Comparison of ENCODE assay signal across 22 cellular contexts in the genomic region with DNA sequence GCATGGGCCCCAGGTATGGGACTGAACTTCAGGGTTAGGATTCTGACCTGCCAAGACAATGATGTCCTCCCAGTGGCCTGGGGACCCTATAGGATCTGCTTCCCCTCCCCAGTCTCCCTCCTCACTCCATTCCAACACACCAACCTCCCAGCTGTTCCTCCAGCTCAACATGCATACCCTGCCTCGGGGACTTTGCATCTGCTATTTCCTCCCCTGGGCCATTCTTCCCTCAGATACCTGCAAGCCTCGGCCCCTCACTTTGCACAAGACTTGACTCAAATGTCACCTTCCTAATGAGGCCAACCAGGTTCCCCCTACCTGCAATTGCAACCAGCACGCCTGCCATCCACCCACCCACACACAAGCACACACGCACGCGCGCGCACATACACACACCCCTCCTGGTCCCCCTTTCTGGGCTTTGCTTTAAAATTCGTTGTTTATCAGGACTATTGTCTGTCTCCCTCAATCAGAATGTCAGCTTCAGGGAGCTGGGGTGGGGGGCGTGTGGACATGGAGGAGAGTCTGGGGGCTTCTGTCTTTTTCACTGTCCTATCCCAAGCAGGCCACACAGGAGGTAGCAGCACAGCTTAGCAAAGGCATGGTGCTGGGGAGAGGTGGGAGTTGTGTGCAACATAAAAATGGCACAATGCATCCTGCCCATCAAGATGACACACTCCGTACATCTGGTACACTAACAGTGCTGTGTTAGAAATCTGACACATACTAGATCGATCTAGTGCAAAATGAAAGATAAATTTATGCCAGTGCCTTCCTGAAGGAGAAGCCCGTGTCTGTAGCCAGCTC. TPM values are rescaled to one million over a fixed set of nuclear protein-coding genes. Genes with fewer than 3 reads are reported as not detected.
DNase-seq lines count a peak whose midpoint lies in the region; ATAC-seq and TF ChIP-seq lines count a peak whose summit lies in the region.
"Had no signal": no experiment of that assay in that cellular context is flagged by ENCODE, and none has a peak within 500 bp of the region (broad histone marks: within the 10 kb centered on the region; RNA-seq: fewer than 3 reads in every experiment).

No MANE protein-coding gene starts in this region.

- no peaks in the 10 kb centered on the region for H3K9me3 ChIP-seq in colonic mucosa
- H3K9me3 ChIP-seq in lung (ENCODE audit: control insufficient read depth in 2 of 2, insufficient read depth in 1 of 2, low read length in 1 of 2): peaks cover 2 to 21% of the 10 kb centered on the region in 2 donors

- H3K9me3 Mint-ChIP-seq in activated CD8-positive, alpha-beta memory T cell treated with anti-CD3 and anti-CD28 coated beads, Interleukin-2, amount 10 ng/mL, durations not matched to agents 7 days and 5 days (ENCODE audit: low read depth): no peaks in the 10 kb centered on the region
- H3K9me3 Mint-ChIP-seq in type B pancreatic cell: no peaks in the 10 kb centered on the region

- peaks cover 17% of the 10 kb centered on the region for H3K27me3 Mint-ChIP-seq in activated CD8-positive, alpha-beta memory T cell treated with anti-CD3 and anti-CD28 coated beads, Interleukin-2, amount 10 ng/mL, durations not matched to agents 7 days and 5 days
- peaks cover 45% of the 10 kb centered on the region for H3K27me3 Mint-ChIP-seq in type B pancreatic cell

- H3K4me1 Mint-ChIP-seq in activated CD8-positive, alpha-beta memory T cell treated with anti-CD3 and anti-CD28 coated beads, Interleukin-2, amount 10 ng/mL, durations not matched to agents 7 days and 5 days: no peaks in the 10 kb centered on the region
- H3K4me1 Mint-ChIP-seq in type B pancreatic cell (ENCODE audit: unreplicated experiment): peaks cover 16% of the 10 kb centered on the region
- H3K4me1 Mint-ChIP-seq: activated B cell treated with CpG ODN at 0.5 μM for 24 hours; activated naive CD8-positive, alpha-beta T cell treated with anti-CD3 and anti-CD28 coated beads for 36 hours had no signal

- no peaks in the 10 kb centered on the region for H3K36me3 Mint-ChIP-seq in activated CD8-positive, alpha-beta memory T cell treated with anti-CD3 and anti-CD28 coated beads, Interleukin-2, amount 10 ng/mL, durations not matched to agents 7 days and 5 days
- H3K36me3 Mint-ChIP-seq in type B pancreatic cell: no peaks in the 10 kb centered on the region
- H3K36me3 Mint-ChIP-seq: activated naive CD8-positive, alpha-beta T cell treated with anti-CD3 and anti-CD28 coated beads for 36 hours had no signal

- CTCF ChIA-PET in activated CD8-positive, alpha-beta memory T cell treated with anti-CD3 and anti-CD28 coated beads, Interleukin-2, amount 10 ng/mL, durations not matched to agents 7 days and 5 days (lab: Charles Lee): no interaction called here

- no peak overlapping the region for H3K4me3 ChIP-seq in colonic mucosa
- H3K4me3 ChIP-seq in lung: no peak overlapping the region
- H3K4me3 ChIP-seq: smooth muscle cell had no signal

- intact Hi-C loops in colonic mucosa (cut with DNase I): no loop called here

- ATAC-seq in activated CD8-positive, alpha-beta memory T cell treated with anti-CD3 and anti-CD28 coated beads, Interleukin-2, amount 10 ng/mL, durations not matched to agents 7 days and 5 days: no peak
- no peak for ATAC-seq in lung (ENCODE audit: insufficient read depth, low FRiP score)
- no peak for ATAC-seq in GM18867 (IDR thresholded peaks at IDR 0.05; ENCODE audit: unreplicated experiment)
- ATAC-seq: activated CD8-positive, alpha-beta T cell treated with anti-CD3 and anti-CD28 coated beads for 36 hours; SK-N-SH treated with all-trans-retinoic acid at 6 μM for 48 hours; stimulated activated naive CD8-positive, alpha-beta T cell treated with anti-CD3 and anti-CD28 coated beads, Interleukin-15, Interleukin-2, amounts not matched to agents 100 U/mL and 50 U/mL, for 24 hours had no signal

- DNase-seq in activated CD8-positive, alpha-beta memory T cell treated with anti-CD3 and anti-CD28 coated beads for 24 hours: peak; percentile 30
- no peak for DNase-seq in activated CD8-positive, alpha-beta memory T cell treated with anti-CD3 and anti-CD28 coated beads, Interleukin-2, amount 10 ng/mL, durations not matched to agents 7 days and 5 days
- DNase-seq in colonic mucosa (peak; percentile 9), lung (ENCODE audit: low spot score) (peak; percentile 17), type B pancreatic cell (ENCODE audit: extremely low spot score, unreplicated experiment) (peak; percentile 54), AG08396 (ENCODE audit: low spot score) (no peak), GOT3 (lab: John Stamatoyannopoulos, UW) (no peak)
- DNase-seq: 8988T; activated B cell treated with CpG ODN at 0.5 μM for 24 hours; activated CD8-positive, alpha-beta T cell treated with anti-CD3 and anti-CD28 coated beads for 36 hours; activated naive CD8-positive, alpha-beta T cell treated with anti-CD3 and anti-CD28 coated beads for 36 hours; activated T-cell treated with anti-CD3 and anti-CD28 coated beads, Interleukin-2, amount 50 U/mL, for 24 hours; brain microvascular endothelial cell; foreskin melanocyte; RPMI8226; stimulated activated CD4-positive, alpha-beta T cell treated with anti-CD3 and anti-CD28 coated beads, Interleukin-4, amount 100 ng/mL, for 1 hour; stimulated activated naive CD8-positive, alpha-beta T cell treated with anti-CD3 and anti-CD28 coated beads, Interleukin-15, Interleukin-2, amounts not matched to agents 100 U/mL and 50 U/mL, for 24 hours; trophoblast cell had no signal

- H3K4me1 ChIP-seq in colonic mucosa: no peaks in the 10 kb centered on the region
- H3K4me1 ChIP-seq in lung (ENCODE audit: control insufficient read depth in 2 of 2, insufficient read depth in 2 of 2, low read length in 2 of 2): no peaks in the 10 kb centered on the region

- no peak overlapping the region for H3K27ac Mint-ChIP-seq in activated CD8-positive, alpha-beta memory T cell treated with anti-CD3 and anti-CD28 coated beads, Interleukin-2, amount 10 ng/mL, durations not matched to agents 7 days and 5 days
- H3K27ac Mint-ChIP-seq in type B pancreatic cell: peak overlapping the region; percentile 93
- H3K27ac Mint-ChIP-seq: activated B cell treated with CpG ODN at 0.5 μM for 24 hours; activated CD8-positive, alpha-beta T cell treated with anti-CD3 and anti-CD28 coated beads for 36 hours; activated naive CD8-positive, alpha-beta T cell treated with anti-CD3 and anti-CD28 coated beads for 36 hours; activated T-cell treated with anti-CD3 and anti-CD28 coated beads, Interleukin-2, amount 50 U/mL, for 24 hours; T-helper 2 cell treated with Interferon-gamma antibody and Interleukin-4, amounts not matched to agents 5 μg/mL and 100 μg/mL, for 36 hours had no signal

- TF ChIP-seq CTCF in colonic mucosa (IDR thresholded peaks at IDR 0.05) (no peak), lung (IDR thresholded peaks at IDR 0.05; ENCODE audit: control extremely low read depth, extremely low read depth) (no peak), type B pancreatic cell (conservative IDR thresholded peaks at IDR 0.05) (no peak)

- H3K4me3 Mint-ChIP-seq in activated CD8-positive, alpha-beta memory T cell treated with anti-CD3 and anti-CD28 coated beads, Interleukin-2, amount 10 ng/mL, durations not matched to agents 7 days and 5 days: no peak overlapping the region
- peak overlapping the region; percentile 71 for H3K4me3 Mint-ChIP-seq in type B pancreatic cell
- H3K4me3 Mint-ChIP-seq: activated B cell treated with CpG ODN at 0.5 μM for 24 hours; activated CD8-positive, alpha-beta T cell treated with anti-CD3 and anti-CD28 coated beads for 36 hours; activated naive CD8-positive, alpha-beta T cell treated with anti-CD3 and anti-CD28 coated beads for 36 hours; activated T-cell treated with anti-CD3 and anti-CD28 coated beads, Interleukin-2, amount 50 U/mL, for 24 hours; T-helper 2 cell treated with Interferon-gamma antibody and Interleukin-4, amounts not matched to agents 5 μg/mL and 100 μg/mL, for 36 hours had no signal

- H3K27ac ChIP-seq in colonic mucosa (no peak overlapping the region), lung (ENCODE audit: low read depth in 1 of 2, low read length in 1 of 2) (no peak overlapping the region)
- H3K27ac ChIP-seq: brain microvascular endothelial cell had no signal

- no peak overlapping the region for H3K9ac ChIP-seq in colonic mucosa (ENCODE audit: low read depth in 2 of 2, low read length in 2 of 2)

- H3K27me3 ChIP-seq in colonic mucosa: no peaks in the 10 kb centered on the region
- no peaks in the 10 kb centered on the region for H3K27me3 ChIP-seq in lung (ENCODE audit: control insufficient read depth, insufficient read depth)
- H3K27me3 ChIP-seq: brain microvascular endothelial cell had no signal

- no peaks in the 10 kb centered on the region for H3K36me3 ChIP-seq in colonic mucosa
- H3K36me3 ChIP-seq in lung (ENCODE audit: control insufficient read depth in 2 of 2, insufficient read depth in 2 of 2, low read length in 2 of 2): no peaks in the 10 kb centered on the region
- H3K36me3 ChIP-seq: brain microvascular endothelial cell had no signal

- WGBS in lung, 2 donors: 65 to 75% methylated on average over 13 of the region's 13 CpGs

RNA-seq across cellular contexts. Expression of a gene that starts 20.6 kb away (rescaled TPM):
- not detected for total RNA-seq in activated CD8-positive, alpha-beta memory T cell treated with anti-CD3 and anti-CD28 coated beads, Interleukin-2, amount 10 ng/mL, durations not matched to agents 7 days and 5 days
- total RNA-seq in colonic mucosa (under 1 TPM; 0.05 to 0.35 TPM), lung (under 1 TPM; 0.03 to 0.57 TPM), type B pancreatic cell (ENCODE audit: low replicate concordance) (10.8 and 52.6 TPM in 2 replicates)
- under 1 TPM; 0.04 to 0.05 TPM for polyA plus RNA-seq in lung
- total RNA-seq: activated B cell treated with CpG ODN at 0.5 μM for 24 hours; activated CD8-positive, alpha-beta T cell treated with anti-CD3 and anti-CD28 coated beads for 36 hours; activated naive CD8-positive, alpha-beta T cell treated with anti-CD3 and anti-CD28 coated beads for 36 hours had no signal

Comparison
In these comparisons a context has a peak if more than half of its experiments do, and no peak if none do; other contexts are left out.
1. DNase-seq: peak in activated CD8-positive, alpha-beta memory T cell treated with anti-CD3 and anti-CD28 coated beads for 24 hours (single experiment), colonic mucosa (single experiment), lung (single experiment) and type B pancreatic cell (single experiment); none in activated CD8-positive, alpha-beta memory T cell treated with anti-CD3 and anti-CD28 coated beads, Interleukin-2, amount 10 ng/mL, durations not matched to agents 7 days and 5 days (single experiment), AG08396 (single experiment) and GOT3 (single experiment).